Comparison of ENCODE assay signal across 1 cellular context in genomic region chr16:66859397-66860068, GRCh38.
TF ChIP-seq lines count a peak whose summit lies in the region.

No MANE protein-coding gene starts in this region.

TF ChIP-seq in H1, 55 proteins besides CTCF, POLR2A, EP300 and RAD21:
- TF ChIP-seq PHF8 (conservative IDR thresholded peaks at IDR 0.05; ENCODE audit: low read depth, low read length) (no peak), SIRT6 (IDR thresholded peaks at IDR 0.05; ENCODE audit: low read length) (no peak), NANOG (IDR thresholded peaks at IDR 0.05; ENCODE audit: insufficient read depth, low read depth, low read length, poor library complexity, severe bottlenecking) (no peak), RBBP5 (IDR thresholded peaks at IDR 0.05; ENCODE audit: borderline replicate concordance, low read depth, low read length) (no peak), YY1 (IDR thresholded peaks at IDR 0.05; ENCODE audit: low read depth, low read length) (no peak), TAF7 (optimal IDR thresholded peaks at IDR 0.05; ENCODE audit: borderline replicate concordance, low read depth, low read length) (no peak), SP2 (IDR thresholded peaks at IDR 0.05; ENCODE audit: low read length) (no peak), SRF (IDR thresholded peaks at IDR 0.05; ENCODE audit: low read depth, low read length) (no peak), SP4 (IDR thresholded peaks at IDR 0.05; ENCODE audit: low read length) (no peak), KDM1A (IDR thresholded peaks at IDR 0.05; ENCODE audit: borderline replicate concordance, low read length) (no peak), BCL11A (IDR thresholded peaks at IDR 0.05; ENCODE audit: low read depth in 2 of 2, low read length in 2 of 2) (no peak), CHD2 (IDR thresholded peaks at IDR 0.05; ENCODE audit: low read length) (no peak), SAP30 (IDR thresholded peaks at IDR 0.05; ENCODE audit: insufficient read depth, insufficient replicate concordance, low read length) (no peak)
